In the genomic region with DNA sequence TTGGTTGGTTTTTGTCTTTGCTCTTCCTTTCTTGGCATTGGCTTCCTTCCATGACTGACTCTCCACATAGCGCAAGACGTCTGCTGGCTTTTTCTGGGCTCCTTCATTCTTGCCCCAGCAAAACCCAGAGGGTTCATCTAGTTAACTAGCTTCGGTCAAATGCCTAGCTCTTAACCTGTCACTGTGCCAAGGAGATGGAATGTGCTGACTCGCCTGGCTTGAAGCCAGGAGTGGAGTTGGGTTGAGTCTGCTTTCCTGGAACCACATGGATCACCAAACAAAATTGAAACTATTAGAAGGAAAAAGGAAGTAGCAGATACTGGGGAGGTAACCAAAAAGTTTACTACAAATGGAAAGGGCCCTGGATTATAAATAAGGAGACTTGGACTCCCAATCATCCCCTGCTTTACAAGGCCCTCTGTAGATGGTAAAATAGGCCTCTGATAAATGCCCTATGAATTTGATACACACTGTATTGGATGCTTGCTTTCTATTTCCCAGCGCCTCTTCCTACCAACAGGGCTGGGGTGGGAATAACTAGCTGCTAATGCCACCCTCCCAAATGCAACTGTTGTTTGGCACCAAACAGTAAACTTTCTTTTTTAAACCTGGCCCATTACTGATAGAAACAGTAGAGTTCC, we compare ENCODE assay signal across 8 cellular contexts. TPM values are rescaled to one million over a fixed set of nuclear protein-coding genes. Genes with fewer than 3 reads are reported as not detected.
A peak's percentile ranks its signal among the peaks of the same experiment; 100 is the strongest.
DNase-seq lines count a peak whose midpoint lies in the region; TF ChIP-seq lines count a peak whose summit lies in the region.
"Had no signal": no experiment of that assay in that cellular context is flagged by ENCODE, and none has a peak within 500 bp of the region (broad histone marks: within the 10 kb centered on the region; RNA-seq: fewer than 3 reads in every experiment).

No MANE protein-coding gene starts in this region.

- no peaks in the 10 kb centered on the region for H3K9me2 ChIP-seq in SK-N-SH

- H3K4me3 Mint-ChIP-seq in activated T-helper 1 cell treated with anti-CD3 and anti-CD28 coated beads, Interleukin-12 subunit alpha, Interleukin-12 subunit beta, Interleukin-2, Interleukin-4 antibody, amounts not matched to agents 30 ng/mL and 10 ng/mL and 1 ng/mL, durations not matched to agents 14 hours and 24 hours and 36 hours: no peak overlapping the region

- no peaks in the 10 kb centered on the region for H3K27me3 ChIP-seq in SK-N-SH (ENCODE audit: insufficient read depth)

- peaks cover 27 to 30% of the 10 kb centered on the region in 2 experiments for H3K36me3 ChIP-seq in SK-N-SH (replicated peaks in 1 of 2; ENCODE audit: control insufficient read depth in 1 of 2, insufficient read depth in 2 of 2, low read length in 1 of 2)

- H3K4me3 ChIP-seq in SK-N-SH (ENCODE audit: low read depth in 2 of 2, low read length in 1 of 2): no peak overlapping the region

- H3K4me2 ChIP-seq in SK-N-SH: no peak overlapping the region

- no peaks in the 10 kb centered on the region for H4K20me1 ChIP-seq in SK-N-SH (ENCODE audit: insufficient read depth)

- TF ChIP-seq CTCF in SK-N-SH (IDR thresholded peaks at IDR 0.05): no peak

- no peak overlapping the region; a peak in 1 of 4 replicates for H3K27ac ChIP-seq in SK-N-SH (ENCODE audit: low read depth in 2 of 2, low read length in 1 of 2)

- no peak overlapping the region for H3K9ac ChIP-seq in SK-N-SH

- H3K27ac Mint-ChIP-seq in activated T-helper 1 cell treated with anti-CD3 and anti-CD28 coated beads, Interleukin-12 subunit alpha, Interleukin-12 subunit beta, Interleukin-2, Interleukin-4 antibody, amounts not matched to agents 30 ng/mL and 10 ng/mL and 1 ng/mL, durations not matched to agents 14 hours and 24 hours and 36 hours: no peak overlapping the region

- no peak for TF ChIP-seq EP300 in SK-N-SH (IDR thresholded peaks at IDR 0.05; ENCODE audit: borderline replicate concordance in 1 of 2, low read depth in 1 of 2, low read length in 1 of 2)

- WGBS in SK-N-SH (ENCODE audit: low lambda C conversion rate): 65% methylated on average over 5 of the region's 5 CpGs

- peaks cover 44% of the 10 kb centered on the region for H3K36me3 Mint-ChIP-seq in activated T-helper 1 cell treated with anti-CD3 and anti-CD28 coated beads, Interleukin-12 subunit alpha, Interleukin-12 subunit beta, Interleukin-2, Interleukin-4 antibody, amounts not matched to agents 30 ng/mL and 10 ng/mL and 1 ng/mL, durations not matched to agents 14 hours and 24 hours and 36 hours (ENCODE audit: low read depth)

- CTCF ChIA-PET in HEK293T (lab: Yijun Ruan, JAX) (no interaction called here), SK-N-SH (lab: Yijun Ruan, JAX) (interaction anchor here (1.3 kb wide), 1 partner anchor 388 kb away, joined by 3 read pairs; no protein-coding TSS in a partner anchor)

- H3F3A ChIP-seq in SK-N-SH (replicated peaks; ENCODE audit: insufficient read depth): no peaks in the 10 kb centered on the region

- H3K4me1 ChIP-seq in SK-N-SH (ENCODE audit: control insufficient read depth in 1 of 2, insufficient read depth in 2 of 2, low read depth in 1 of 2, low read length in 1 of 2): peaks cover 0 to 10% of the 10 kb centered on the region in 2 experiments; a peak in 2 of 4 replicates

- H3K79me2 ChIP-seq in SK-N-SH (ENCODE audit: insufficient read depth): peaks cover 40% of the 10 kb centered on the region; the same call in 1 of the 2 replicates

- H3K27me3 Mint-ChIP-seq in activated T-helper 1 cell treated with anti-CD3 and anti-CD28 coated beads, Interleukin-12 subunit alpha, Interleukin-12 subunit beta, Interleukin-2, Interleukin-4 antibody, amounts not matched to agents 30 ng/mL and 10 ng/mL and 1 ng/mL, durations not matched to agents 14 hours and 24 hours and 36 hours (ENCODE audit: insufficient read depth): no peaks in the 10 kb centered on the region

- no peak overlapping the region for H2AFZ ChIP-seq in SK-N-SH (ENCODE audit: low read depth)

- no peaks in the 10 kb centered on the region for H3K9me3 ChIP-seq in SK-N-SH

- peaks cover 44% of the 10 kb centered on the region for H3K4me1 Mint-ChIP-seq in activated T-helper 1 cell treated with anti-CD3 and anti-CD28 coated beads, Interleukin-12 subunit alpha, Interleukin-12 subunit beta, Interleukin-2, Interleukin-4 antibody, amounts not matched to agents 30 ng/mL and 10 ng/mL and 1 ng/mL, durations not matched to agents 14 hours and 24 hours and 36 hours (ENCODE audit: low read depth)

- no peaks in the 10 kb centered on the region for H3K9me3 Mint-ChIP-seq in activated T-helper 1 cell treated with anti-CD3 and anti-CD28 coated beads, Interleukin-12 subunit alpha, Interleukin-12 subunit beta, Interleukin-2, Interleukin-4 antibody, amounts not matched to agents 30 ng/mL and 10 ng/mL and 1 ng/mL, durations not matched to agents 14 hours and 24 hours and 36 hours

- POLR2A ChIA-PET in HEK293T (lab: Yijun Ruan, JAX) (interaction anchor here (3.5 kb wide), 1 partner anchor 11 kb away, joined by 16 read pairs; the partner anchor contains the start of gene MALT1), SK-N-SH (lab: Yijun Ruan, JAX) (no interaction called here)

- DNase-seq in HEK293T (ENCODE audit: extremely low spot score): peak; percentile 13
- no peak for DNase-seq in SK-N-SH
- peak; percentile 54 for DNase-seq in glomerular endothelial cell (ENCODE audit: extremely low read depth, low read depth, low spot score)
- DNase-seq in smooth muscle cell of the brain vasculature (ENCODE audit: low read depth, low spot score): peak; percentile 72
- DNase-seq in activated CD4-positive, alpha-beta T cell treated with anti-CD3 and anti-CD28 coated beads, Interleukin-2, amount 50 U/mL, for 1 hour: no peak
- no peak for DNase-seq in SKM-1 treated with dmso at 0.1 percent for 144 hours (lab: John Stamatoyannopoulos, UW; ENCODE audit: unreplicated experiment)
- no peak for DNase-seq in activated T-helper 1 cell treated with anti-CD3 and anti-CD28 coated beads, Interleukin-12 subunit alpha, Interleukin-12 subunit beta, Interleukin-2, Interleukin-4 antibody, amounts not matched to agents 30 ng/mL and 10 ng/mL and 1 ng/mL, durations not matched to agents 14 hours and 24 hours and 36 hours (ENCODE audit: low spot score)
- DNase-seq: activated T-cell treated with anti-CD3 and anti-CD28 coated beads, Interleukin-2, amount 50 U/mL, for 1 hour had no signal

- no peak for TF ChIP-seq RAD21 in SK-N-SH (IDR thresholded peaks at IDR 0.05; ENCODE audit: low read length)

- intact Hi-C loops in activated T-helper 1 cell treated with anti-CD3 and anti-CD28 coated beads, Interleukin-12 subunit alpha, Interleukin-12 subunit beta, Interleukin-2, Interleukin-4 antibody, amounts not matched to agents 30 ng/mL and 10 ng/mL and 1 ng/mL, durations not matched to agents 14 hours and 24 hours and 36 hours (cut with micrococcal nuclease): no loop called here

TF ChIP-seq in HEK293T, 16 proteins besides CTCF, POLR2A, EP300 and RAD21:
- TF ChIP-seq FOXK2 (IDR thresholded peaks at IDR 0.05): no peak
- no peak for TF ChIP-seq BHLHE40 (IDR thresholded peaks at IDR 0.05; ENCODE audit: borderline replicate concordance)
- no peak for TF ChIP-seq ELF4 (IDR thresholded peaks at IDR 0.05)

TF ChIP-seq in SK-N-SH, 30 proteins besides CTCF, POLR2A, EP300 and RAD21 (continues in another document):
- TF ChIP-seq NFIC (IDR thresholded peaks at IDR 0.05; ENCODE audit: borderline replicate concordance): peak; percentile 96
- TF ChIP-seq NRF1 (IDR thresholded peaks at IDR 0.05; ENCODE audit: low read depth, low read length): no peak
- no peak for TF ChIP-seq USF2 (IDR thresholded peaks at IDR 0.05; ENCODE audit: borderline replicate concordance, low read depth, low read length)
- TF ChIP-seq POLR2AphosphoS5 (IDR thresholded peaks at IDR 0.05; ENCODE audit: low read depth, low read length): no peak
- TF ChIP-seq ELF1 (IDR thresholded peaks at IDR 0.05): no peak
- TF ChIP-seq YY1 (IDR thresholded peaks at IDR 0.05; ENCODE audit: low read depth): no peak
- TF ChIP-seq GATA2 (CRISPR knock-in tag; IDR thresholded peaks at IDR 0.05): no peak
- TF ChIP-seq TEAD4 (IDR thresholded peaks at IDR 0.05; ENCODE audit: borderline replicate concordance, insufficient read depth): 0 out of 2 replicates have a peak, but pooled peaks have one; percentile 9
- TF ChIP-seq SMC3 (IDR thresholded peaks at IDR 0.05; ENCODE audit: low read depth, low read length): no peak
- no peak for TF ChIP-seq FOXM1 (IDR thresholded peaks at IDR 0.05; ENCODE audit: low read depth)
- no peak for TF ChIP-seq RFX5 (IDR thresholded peaks at IDR 0.05; ENCODE audit: low read length)
- peak; percentile 13; the same call in 1 of the 2 replicates for TF ChIP-seq RXRA (IDR thresholded peaks at IDR 0.05; ENCODE audit: borderline replicate concordance, low read depth)
- no peak for TF ChIP-seq MEF2A (IDR thresholded peaks at IDR 0.05; ENCODE audit: borderline replicate concordance, low read depth)
- no peak for TF ChIP-seq GABPA (IDR thresholded peaks at IDR 0.05; ENCODE audit: low read depth)
- no peak for TF ChIP-seq MXI1 (IDR thresholded peaks at IDR 0.05; ENCODE audit: low read depth, low read length)

RNA-seq across cellular contexts. Expression of gene MALT1, which starts 11.3 kb away (rescaled TPM):
- 6.6 and 10.0 TPM in 2 replicates for polyA plus RNA-seq in SK-N-SH (2012; rRNA removed)
- polyA plus RNA-seq in SK-N-SH (2012; cell fraction: cytosol; rRNA removed): 9.1 and 10.1 TPM in 2 replicates
- polyA plus RNA-seq in SK-N-SH (2012; cell fraction: nucleus; rRNA removed): 6.4 and 16.0 TPM in 2 replicates
- 9.2 and 11.0 TPM in 2 replicates for total RNA-seq in glomerular endothelial cell
- 32.4 and 34.1 TPM in 2 replicates for total RNA-seq in activated T-helper 1 cell treated with anti-CD3 and anti-CD28 coated beads, Interleukin-12 subunit alpha, Interleukin-12 subunit beta, Interleukin-2, Interleukin-4 antibody, amounts not matched to agents 30 ng/mL and 10 ng/mL and 1 ng/mL, durations not matched to agents 14 hours and 24 hours and 36 hours

RNA-seq across cellular contexts. Expression of gene ALPK2, which starts 53.7 kb away (rescaled TPM):
- polyA plus RNA-seq in SK-N-SH (2012; rRNA removed): 8.9 and 17.5 TPM in 2 replicates
- polyA plus RNA-seq in SK-N-SH (2012; cell fraction: cytosol; rRNA removed): 5.1 and 5.2 TPM in 2 replicates
- polyA plus RNA-seq in SK-N-SH (2012; cell fraction: nucleus; rRNA removed): 34.0 and 60.6 TPM in 2 replicates
- total RNA-seq in glomerular endothelial cell: 3.9 and 11.3 TPM in 2 replicates
- total RNA-seq in activated T-helper 1 cell treated with anti-CD3 and anti-CD28 coated beads, Interleukin-12 subunit alpha, Interleukin-12 subunit beta, Interleukin-2, Interleukin-4 antibody, amounts not matched to agents 30 ng/mL and 10 ng/mL and 1 ng/mL, durations not matched to agents 14 hours and 24 hours and 36 hours: 0.16 and 0.47 TPM in 2 replicates

Comparison
In these comparisons a context has a peak if more than half of its experiments do, and no peak if none do; other contexts are left out.
1. DNase-seq: peak in HEK293T (single experiment), glomerular endothelial cell (single experiment) and smooth muscle cell of the brain vasculature (single experiment); none in SK-N-SH (single experiment), activated CD4-positive, alpha-beta T cell treated with anti-CD3 and anti-CD28 coated beads, Interleukin-2, amount 50 U/mL, for 1 hour (single experiment), SKM-1 treated with dmso at 0.1 percent for 144 hours (single experiment) and activated T-helper 1 cell treated with anti-CD3 and anti-CD28 coated beads, Interleukin-12 subunit alpha, Interleukin-12 subunit beta, Interleukin-2, Interleukin-4 antibody, amounts not matched to agents 30 ng/mL and 10 ng/mL and 1 ng/mL, durations not matched to agents 14 hours and 24 hours and 36 hours (single experiment).